In genomic region chr3:13234664-13235063, GRCh38 we compare ENCODE assay signal across 1 cellular context.
TF ChIP-seq lines count a peak whose summit lies in the region.

No MANE protein-coding gene starts in this region.

TF ChIP-seq in K562, 482 proteins besides CTCF, POLR2A, EP300 and RAD21 (continued from another document):
- no peak for TF ChIP-seq TRIM25 (IDR thresholded peaks at IDR 0.05; ENCODE audit: borderline replicate concordance)
- TF ChIP-seq ARID2 (IDR thresholded peaks at IDR 0.05), result no peak
- TF ChIP-seq, protein P1, sequence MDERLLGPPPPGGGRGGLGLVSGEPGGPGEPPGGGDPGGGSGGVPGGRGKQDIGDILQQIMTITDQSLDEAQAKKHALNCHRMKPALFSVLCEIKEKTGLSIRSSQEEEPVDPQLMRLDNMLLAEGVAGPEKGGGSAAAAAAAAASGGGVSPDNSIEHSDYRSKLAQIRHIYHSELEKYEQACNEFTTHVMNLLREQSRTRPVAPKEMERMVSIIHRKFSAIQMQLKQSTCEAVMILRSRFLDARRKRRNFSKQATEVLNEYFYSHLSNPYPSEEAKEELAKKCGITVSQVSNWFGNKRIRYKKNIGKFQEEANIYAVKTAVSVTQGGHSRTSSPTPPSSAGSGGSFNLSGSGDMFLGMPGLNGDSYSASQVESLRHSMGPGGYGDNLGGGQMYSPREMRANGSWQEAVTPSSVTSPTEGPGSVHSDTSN (CRISPR knock-in tag; IDR thresholded peaks at IDR 0.05; ENCODE audit: low read depth), result no peak
- TF ChIP-seq, protein P1 (tag; conservative IDR thresholded peaks at IDR 0.05; ENCODE audit: low read depth), result 0 out of 2 replicates have a peak, but pooled peaks have one; percentile 32
- no peak for TF ChIP-seq FOXA3 (CRISPR knock-in tag; conservative IDR thresholded peaks at IDR 0.05 in 1 of 2, IDR thresholded peaks at IDR 0.05 in 1 of 2)
- TF ChIP-seq ZNF75A (CRISPR knock-in tag; IDR thresholded peaks at IDR 0.05), result no peak
- TF ChIP-seq ZSCAN32 (CRISPR knock-in tag; IDR thresholded peaks at IDR 0.05), result no peak
- no peak for TF ChIP-seq SPI1 (IDR thresholded peaks at IDR 0.05; ENCODE audit: borderline replicate concordance, low read depth, low read length)
- no peak for TF ChIP-seq ZNF830 (CRISPR knock-in tag; IDR thresholded peaks at IDR 0.05)
- no peak for TF ChIP-seq ZNF354B (CRISPR knock-in tag; IDR thresholded peaks at IDR 0.05)
- no peak for TF ChIP-seq ILF3 (IDR thresholded peaks at IDR 0.05; ENCODE audit: borderline replicate concordance)
- no peak for TF ChIP-seq SRSF7 (optimal IDR thresholded peaks at IDR 0.05; ENCODE audit: low read depth, low read length)
- no peak for TF ChIP-seq MCM2 (IDR thresholded peaks at IDR 0.05; ENCODE audit: low read depth)
- peak; percentile 52 for TF ChIP-seq MEIS2 (IDR thresholded peaks at IDR 0.05; ENCODE audit: partially characterized antibody)
- TF ChIP-seq SAP30 (IDR thresholded peaks at IDR 0.05; ENCODE audit: borderline replicate concordance, insufficient read depth, low read depth, low read length, poor library complexity, severe bottlenecking), result no peak
TF ChIP-seq in K562: peak in this region for 3.
